8 cellular contexts compared by ENCODE assay signal in genomic region chr17:50426472-50426782, GRCh38. TPM values are rescaled to one million over a fixed set of nuclear protein-coding genes. Genes with fewer than 3 reads are reported as not detected.
DNase-seq lines count a peak whose midpoint lies in the region; ATAC-seq, FAIRE-seq and TF ChIP-seq lines count a peak whose summit lies in the region.

No MANE protein-coding gene starts in this region.

- H3K4me1 ChIP-seq in ES-I3 (ENCODE audit: insufficient read depth, low read length): peaks cover 13% of the 10 kb centered on the region; the same call in 1 of the 2 replicates
- peaks cover 61% of the 10 kb centered on the region for H3K4me1 ChIP-seq in PC-3 (ENCODE audit: insufficient read depth, low read length)
- peaks cover 12% of the 10 kb centered on the region for H3K4me1 ChIP-seq in fibroblast of lung (ENCODE audit: control insufficient read depth, extremely low read depth, insufficient read depth, low read length)
- peaks cover 12 to 39% (median 29%) of the 10 kb centered on the region in 3 donors for H3K4me1 ChIP-seq in pancreas

- peak overlapping the region; percentile 83 for H3K4me3 ChIP-seq in PC-3 (ENCODE audit: low read length)
- peak overlapping the region; percentile 62 to 80 (median 68) for H3K4me3 ChIP-seq in fibroblast of lung (replicated peaks in 1 of 4; ENCODE audit: control extremely low read depth in 1 of 4, insufficient read depth in 1 of 4, low read depth in 3 of 4, low read length in 4 of 4)
- H3K4me3 ChIP-seq in pancreas: peak overlapping the region; percentile 58 to 72 (median 65)

- H2AFZ ChIP-seq in PC-3 (ENCODE audit: low read length): peak overlapping the region; percentile 8
- H2AFZ ChIP-seq in fibroblast of lung (ENCODE audit: low read length): no peak overlapping the region

- BruUV-seq in PC-3 (replicated peaks; lab: Mats Ljungman, UMichigan): no TSS peak

- H3F3A ChIP-seq in PC-3 (ENCODE audit: low read length, unreplicated experiment): peaks cover 9% of the 10 kb centered on the region

- DNase-seq in PC-3 (no peak), fibroblast of lung (ENCODE audit: low read depth in 2 of 2) (no peak), pancreas (no peak), NCI-H2107 (lab: John Stamatoyannopoulos, UW) (no peak)
- no peak for DNase-seq in activated CD4-positive, alpha-beta T cell treated with anti-CD3 and anti-CD28 coated beads for 4 hours

- peaks cover 45% of the 10 kb centered on the region for H3K79me2 ChIP-seq in PC-3 (ENCODE audit: low read length)
- H3K79me2 ChIP-seq in fibroblast of lung (ENCODE audit: control insufficient read depth, insufficient read depth, low read length): no peaks in the 10 kb centered on the region

- H3K4me2 ChIP-seq in PC-3 (ENCODE audit: low read length): peak overlapping the region; percentile 90
- peak overlapping the region; percentile 89 for H3K4me2 ChIP-seq in fibroblast of lung (ENCODE audit: extremely low read depth, insufficient read depth, low read length)

- ATAC-seq in PC-3 (no peak; the same call in 1 of the 2 replicates), pancreas (no peak), GM21576 (IDR thresholded peaks at IDR 0.05; ENCODE audit: unreplicated experiment) (no peak), GM18511 (IDR thresholded peaks at IDR 0.05; ENCODE audit: unreplicated experiment) (no peak)

- no peaks in the 10 kb centered on the region for H3K9me2 ChIP-seq in PC-3 (replicated peaks; ENCODE audit: low read length)

- H3K9ac ChIP-seq in ES-I3 (ENCODE audit: low read depth, low read length) (peak overlapping the region; percentile 73), PC-3 (ENCODE audit: low read length) (peak overlapping the region; percentile 51), fibroblast of lung (ENCODE audit: insufficient read depth, low read length) (peak overlapping the region; percentile 48)

- H4K20me1 ChIP-seq in PC-3 (ENCODE audit: low read length) (no peaks in the 10 kb centered on the region), fibroblast of lung (ENCODE audit: control insufficient read depth, extremely low read depth, insufficient read depth, low read length) (no peaks in the 10 kb centered on the region)

- POLR2A ChIA-PET in PC-3 (lab: Charles Lee; ENCODE audit: unreplicated experiment): interaction anchor here (0.6 kb wide), 2 partner anchors 30 to 1856 kb away, joined by 3 to 5 read pairs; no protein-coding TSS in a partner anchor

- CTCF ChIA-PET in PC-3 (lab: Charles Lee): interaction anchor here (0.5 to 1.2 kb wide), 4 partner anchors 14 to 129 kb away, joined by 3 to 5 read pairs (median 4); no protein-coding TSS in a partner anchor

- whole genome bisulfite sequencing in pancreas, 2 donors: 3% methylated on average over 7 of the region's 7 CpGs

- TF ChIP-seq CTCF in PC-3 (conservative IDR thresholded peaks at IDR 0.05; ENCODE audit: low read depth, low read length): no peak
- no peak for TF ChIP-seq CTCF in fibroblast of lung (conservative IDR thresholded peaks at IDR 0.05 in 1 of 2, IDR thresholded peaks at IDR 0.05 in 1 of 2; ENCODE audit: low read depth in 1 of 2, low read length in 2 of 2)
- no peak for TF ChIP-seq CTCF in pancreas (IDR thresholded peaks at IDR 0.05)

- no peak for FAIRE-seq in pancreas (lab: Jason Lieb, UNC)

- H3K27ac ChIP-seq in PC-3 (ENCODE audit: low read length): peak overlapping the region; percentile 1; the same call in 1 of the 2 replicates
- peak overlapping the region; percentile 22 for H3K27ac ChIP-seq in fibroblast of lung (ENCODE audit: insufficient read depth, low read length)
- peak overlapping the region; percentile 39 to 76 (median 64) for H3K27ac ChIP-seq in pancreas

- H3K36me3 ChIP-seq in ES-I3 (ENCODE audit: insufficient read depth, low read length): no peaks in the 10 kb centered on the region
- no peaks in the 10 kb centered on the region for H3K36me3 ChIP-seq in PC-3 (ENCODE audit: low read depth, low read length)
- H3K36me3 ChIP-seq in fibroblast of lung (ENCODE audit: control insufficient read depth, insufficient read depth, low read length): no peaks in the 10 kb centered on the region
- H3K36me3 ChIP-seq in pancreas: no peaks in the 10 kb centered on the region

- no peaks in the 10 kb centered on the region for H3K27me3 ChIP-seq in PC-3 (ENCODE audit: low read length)
- no peaks in the 10 kb centered on the region for H3K27me3 ChIP-seq in fibroblast of lung (ENCODE audit: control insufficient read depth, insufficient read depth, low read length)
- H3K27me3 ChIP-seq in pancreas: no peaks in the 10 kb centered on the region

- intact Hi-C loops in PC-3 (cut with micrococcal nuclease): loop anchor here (1.0 to 2.0 kb wide), 2 partner anchors 20 to 35 kb away; no protein-coding TSS in a partner anchor
- intact Hi-C loops in pancreas (cut with DNase I): no loop called here

- H3K9me3 ChIP-seq in ES-I3 (ENCODE audit: control insufficient read depth, insufficient read depth, low read length): no peaks in the 10 kb centered on the region
- H3K9me3 ChIP-seq in PC-3 (ENCODE audit: low read length): no peaks in the 10 kb centered on the region
- H3K9me3 ChIP-seq in fibroblast of lung (ENCODE audit: control insufficient read depth, insufficient read depth, low read depth, low read length): no peaks in the 10 kb centered on the region
- no peaks in the 10 kb centered on the region for H3K9me3 ChIP-seq in pancreas

RNA-seq across cellular contexts. Expression of gene ACSF2, which starts 0.4 kb away (rescaled TPM):
- total RNA-seq in PC-3 (2014; rRNA removed) (69.3 and 72.7 TPM in 2 replicates), fibroblast of lung (21.1 and 23.6 TPM in 2 replicates), pancreas (10 to 100 TPM in 5 of 6 donors, 1 to 10 TPM in 1; 8.5 to 26.0 (median 18.1) TPM)
- polyA plus RNA-seq in fibroblast of lung (12.9 and 16.5 TPM in 2 replicates), pancreas (10 to 100 TPM; 42.4 to 61.2 TPM)
- polyA plus RNA-seq in fibroblast of lung (2012): 13.3 and 16.9 TPM in 2 replicates
- polyA minus RNA-seq in fibroblast of lung (ENCODE audit: low replicate concordance): 37.8 and 74.1 TPM in 2 replicates

RNA-seq across cellular contexts. Expression of gene LRRC59, which starts 29.1 kb away (rescaled TPM):
- 324 and 427 TPM in 2 replicates for total RNA-seq in PC-3 (2014; rRNA removed)
- total RNA-seq in fibroblast of lung: 83.2 and 88.7 TPM in 2 replicates
- polyA plus RNA-seq in fibroblast of lung: 142 and 167 TPM in 2 replicates
- polyA plus RNA-seq in fibroblast of lung (2012): 172 and 215 TPM in 2 replicates
- polyA minus RNA-seq in fibroblast of lung (ENCODE audit: low replicate concordance): 133 and 188 TPM in 2 replicates
- total RNA-seq in pancreas: 100 to 1,000 TPM in 1 of 6 donors, 10 to 100 TPM in 5; 66.7 to 114 (median 74.2) TPM
- polyA plus RNA-seq in pancreas: 10 to 100 TPM; 29.3 to 33.0 TPM

RNA-seq across cellular contexts. Expression of gene CHAD, which starts 42.3 kb away (rescaled TPM):
- total RNA-seq in PC-3 (2014; rRNA removed) (not detected in 2 replicates), fibroblast of lung (not detected in 2 replicates), pancreas (10 to 100 TPM in 1 of 6 donors, 1 to 10 TPM in 5; 1.7 to 10.0 (median 5.0) TPM)
- polyA plus RNA-seq in fibroblast of lung (not detected in 2 replicates), pancreas (10 to 100 TPM; 13.4 to 26.2 TPM)
- 0.12 TPM in 1 of 2 replicates, not detected in the other for polyA plus RNA-seq in fibroblast of lung (2012)
- polyA minus RNA-seq in fibroblast of lung (ENCODE audit: low replicate concordance): not detected in 2 replicates

RNA-seq across cellular contexts. Expression of gene RSAD1, which starts 52.2 kb away (rescaled TPM):
- total RNA-seq in PC-3 (2014; rRNA removed) (37.7 and 46.7 TPM in 2 replicates), fibroblast of lung (23.9 and 28.4 TPM in 2 replicates), pancreas (10 to 100 TPM; 20.1 to 35.7 (median 30.1) TPM)
- polyA plus RNA-seq in fibroblast of lung (12.5 and 13.8 TPM in 2 replicates), pancreas (10 to 100 TPM; 42.5 to 49.4 TPM)
- polyA plus RNA-seq in fibroblast of lung (2012): 11.6 and 15.7 TPM in 2 replicates
- polyA minus RNA-seq in fibroblast of lung (ENCODE audit: low replicate concordance): 8.1 and 12.6 TPM in 2 replicates

RNA-seq across cellular contexts. Expression of gene EME1, which starts 53.4 kb away (rescaled TPM):
- total RNA-seq in PC-3 (2014; rRNA removed) (20.0 and 28.0 TPM in 2 replicates), fibroblast of lung (0.51 and 2.3 TPM in 2 replicates), pancreas (under 1 TPM in 4 of 6 donors, not detected in 2; 0.19 to 0.94 (median 0.29) TPM)
- polyA plus RNA-seq in fibroblast of lung (2.7 and 9.3 TPM in 2 replicates), pancreas (under 1 TPM; 0.45 to 0.46 TPM)
- polyA plus RNA-seq in fibroblast of lung (2012): 2.5 and 8.0 TPM in 2 replicates
- 1.4 and 5.4 TPM in 2 replicates for polyA minus RNA-seq in fibroblast of lung (ENCODE audit: low replicate concordance)

Comparison
In these comparisons a context has a peak if more than half of its experiments do, and no peak if none do; other contexts are left out.
1. H3K27ac ChIP-seq: peak in every context shown above with its lines; median percentile 64 in pancreas; 22 in fibroblast of lung; 1 in PC-3.